15 cellular contexts compared by ENCODE assay signal in genomic region chr2:204049635-204050034, GRCh38.
DNase-seq lines count a peak whose midpoint lies in the region; ATAC-seq, FAIRE-seq and TF ChIP-seq lines count a peak whose summit lies in the region.
"Had no signal": no experiment of that assay in that cellular context is flagged by ENCODE, and none has a peak within 500 bp of the region (broad histone marks: within the 10 kb centered on the region; RNA-seq: fewer than 3 reads in every experiment).

No MANE protein-coding gene starts in this region.

- H3K9me3 ChIP-seq in GM12878 (replicated peaks; ENCODE audit: control insufficient read depth, insufficient read depth, low read length) (no peaks in the 10 kb centered on the region), sigmoid colon (no peaks in the 10 kb centered on the region)
- H3K9me3 ChIP-seq: heart left ventricle had no signal

- no peak for TF ChIP-seq EP300 in GM12878 (IDR thresholded peaks at IDR 0.05; ENCODE audit: borderline replicate concordance in 1 of 2, control insufficient read depth in 1 of 2, low read depth in 2 of 2, low read length in 2 of 2)
- TF ChIP-seq EP300 in sigmoid colon (IDR thresholded peaks at IDR 0.05): no peak

- no peak for FAIRE-seq in GM12878 (lab: Jason Lieb, UNC)

- in situ Hi-C loops in GM12878 (cut with MboI): no loop called here

- TF ChIP-seq CTCF in GM12878 (IDR thresholded peaks at IDR 0.05 in 2 of 3, conservative IDR thresholded peaks at IDR 0.05 in 1 of 3; ENCODE audit: control insufficient read depth in 2 of 3, extremely low read depth in 1 of 3, insufficient read depth in 1 of 3, low read depth in 3 of 3, low read length in 3 of 3): no peak
- no peak for TF ChIP-seq CTCF in sigmoid colon (IDR thresholded peaks at IDR 0.05)

- no peak overlapping the region for H3K9ac ChIP-seq in GM12878 (ENCODE audit: control insufficient read depth, insufficient read depth, low read length)

- H3K4me3 ChIP-seq in GM12878: no peak overlapping the region
- H3K4me3 ChIP-seq in sigmoid colon: no peak overlapping the region
- H3K4me3 ChIP-seq: GM23338, heart left ventricle had no signal

- H3K36me3 ChIP-seq in GM12878 (ENCODE audit: control insufficient read depth in 2 of 2, insufficient read depth in 2 of 2, low read length in 1 of 2): no peaks in the 10 kb centered on the region
- H3K36me3 ChIP-seq in sigmoid colon: no peaks in the 10 kb centered on the region
- H3K36me3 ChIP-seq: heart left ventricle had no signal

- H3K27ac ChIP-seq in GM12878 (ENCODE audit: control insufficient read depth, insufficient read depth): no peak overlapping the region
- no peak overlapping the region for H3K27ac ChIP-seq in sigmoid colon
- H3K27ac ChIP-seq: heart left ventricle had no signal

- H3K27me3 ChIP-seq in GM12878 (replicated peaks in 1 of 2; ENCODE audit: control insufficient read depth in 2 of 2, insufficient read depth in 2 of 2, low read length in 1 of 2): peaks cover 0 to 6% of the 10 kb centered on the region in 2 experiments; a peak in 1 of 4 replicates
- H3K27me3 ChIP-seq in sigmoid colon: no peaks in the 10 kb centered on the region

- H3K4me2 ChIP-seq in GM12878 (ENCODE audit: control insufficient read depth, insufficient read depth): no peak overlapping the region
- H3K4me2 ChIP-seq: GM23338 had no signal

- RAD21 ChIA-PET in GM12878 (lab: Charles Lee; ENCODE audit: unreplicated experiment): no interaction called here

- DNase-seq in GM12878 (ENCODE audit: low read depth, low spot score) (peak; percentile 2), NCI-H2196 treated with DMSO at 0.1 percent for 48 hours (lab: John Stamatoyannopoulos, UW; ENCODE audit: unreplicated experiment) (no peak), sigmoid colon (no peak), NAMALWA (ENCODE audit: low spot score) (no peak)
- DNase-seq: activated CD4-positive, alpha-beta T cell treated with anti-CD3 and anti-CD28 coated beads, Interleukin-2, amount 50 U/mL, for 4 hours; amniotic stem cell; effector CD4-positive, alpha-beta T cell; heart left ventricle; mesenchymal stem cell; NCI-H2171 treated with DMSO at 0.1 percent for 48 hours had no signal

- BruUV-seq in GM12878 (replicated peaks; lab: Mats Ljungman, UMichigan): no TSS peak

- H3K79me2 ChIP-seq in GM12878 (ENCODE audit: control insufficient read depth, insufficient read depth, low read length): no peaks in the 10 kb centered on the region

- POLR2A ChIA-PET in GM12878 (lab: Charles Lee): no interaction called here

- no peaks in the 10 kb centered on the region for H4K20me1 ChIP-seq in GM12878 (ENCODE audit: control insufficient read depth, insufficient read depth)

- ATAC-seq in GM18867 (IDR thresholded peaks at IDR 0.05; ENCODE audit: unreplicated experiment): peak; percentile 94
- ATAC-seq in GM21367 (IDR thresholded peaks at IDR 0.05; ENCODE audit: unreplicated experiment): peak; percentile 72
- peak; percentile 45 for ATAC-seq in HG03039 (IDR thresholded peaks at IDR 0.05; ENCODE audit: unreplicated experiment)
- peak; percentile 87 for ATAC-seq in GM12878
- ATAC-seq: GM23338, heart left ventricle, Right ventricle myocardium inferior had no signal

- 0 out of 2 replicates have a peak, but pooled peaks cover 5% of the 10 kb centered on the region for H3K4me1 ChIP-seq in GM12878 (ENCODE audit: control insufficient read depth, insufficient read depth, low read length)
- H3K4me1 ChIP-seq in sigmoid colon: no peaks in the 10 kb centered on the region
- H3K4me1 ChIP-seq: heart left ventricle had no signal

- SMC1A ChIA-PET in GM12878 (lab: Charles Lee; ENCODE audit: uncharacterized antibody, unreplicated experiment): no interaction called here

- intact Hi-C loops in GM12878 (cut with micrococcal nuclease; ENCODE audit: unreplicated experiment): loop anchor here (2.0 kb wide), 1 partner anchor 121 kb away; no protein-coding TSS in a partner anchor
- intact Hi-C loops in sigmoid colon (cut with DNase I): no loop called here

- no peak overlapping the region for H2AFZ ChIP-seq in GM12878 (ENCODE audit: control insufficient read depth, low read depth, low read length)
- H2AFZ ChIP-seq: GM23338 had no signal

- no peak for TF ChIP-seq RAD21 in GM12878 (IDR thresholded peaks at IDR 0.05; ENCODE audit: insufficient read depth, low read depth, low read length)

- CTCF ChIA-PET in GM12878 (lab: Yijun Ruan, JAX): no interaction called here

- TF ChIP-seq POLR2A in GM12878 (IDR thresholded peaks at IDR 0.05; ENCODE audit: low read depth, low read length) (no peak), sigmoid colon (IDR thresholded peaks at IDR 0.05) (no peak)

TF ChIP-seq in GM12878, 131 proteins besides CTCF, POLR2A, EP300 and RAD21:
- TF ChIP-seq SMC3 (IDR thresholded peaks at IDR 0.05; ENCODE audit: borderline replicate concordance, low read length) (no peak), GABPA (IDR thresholded peaks at IDR 0.05; ENCODE audit: low read depth) (no peak), RUNX3 (IDR thresholded peaks at IDR 0.05; ENCODE audit: low read length) (0 out of 2 replicates have a peak, but pooled peaks have one; percentile 25), ZNF217 (IDR thresholded peaks at IDR 0.05) (no peak)
